ENCODE assay signal across 1 cellular context in the genomic region with DNA sequence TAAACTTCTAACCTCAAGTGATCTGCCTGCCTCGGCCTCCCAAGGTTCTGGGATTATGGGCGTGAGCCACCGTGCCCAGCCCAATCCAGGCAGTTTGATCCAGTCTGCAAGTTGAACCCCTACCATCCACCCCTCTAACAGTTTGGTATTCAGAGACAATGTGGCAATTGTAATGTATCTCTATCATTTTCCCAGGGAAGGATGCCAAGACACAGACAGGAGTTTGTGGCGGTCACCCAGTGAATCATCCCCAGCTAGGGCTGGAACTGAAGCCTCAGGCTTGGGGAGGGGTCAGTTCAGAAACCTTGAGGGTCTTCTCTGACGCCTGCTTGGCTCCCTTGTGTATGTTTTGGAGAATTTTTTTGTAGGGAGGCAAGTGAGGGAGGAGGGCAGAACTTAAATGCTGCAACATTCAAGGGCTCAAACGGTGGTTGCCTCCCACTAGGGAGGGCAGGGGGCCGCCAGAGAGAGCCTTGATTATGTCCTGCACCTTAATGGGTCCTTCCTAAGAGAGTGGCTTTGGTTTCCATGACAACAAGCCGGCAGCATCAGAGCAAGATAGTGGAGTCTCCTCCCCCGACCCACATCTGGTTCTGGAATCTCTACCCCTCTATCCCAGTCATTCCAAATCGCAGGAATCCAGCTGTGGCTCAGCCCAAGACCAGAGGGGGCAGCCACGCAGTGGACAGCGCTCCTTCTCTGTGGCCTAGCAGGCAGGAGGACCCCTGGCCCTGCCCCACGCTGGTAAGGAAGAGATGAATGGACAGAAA.
TF ChIP-seq lines count a peak whose summit lies in the region.

No MANE protein-coding gene starts in this region.

TF ChIP-seq in WTC11, 78 proteins besides CTCF, POLR2A, EP300 and RAD21:
- TF ChIP-seq FOXP1 (CRISPR knock-in tag; IDR thresholded peaks at IDR 0.05; ENCODE audit: borderline replicate concordance) (no peak), ZNF281 (CRISPR knock-in tag; IDR thresholded peaks at IDR 0.05) (no peak), ZBTB21 (CRISPR knock-in tag; IDR thresholded peaks at IDR 0.05; ENCODE audit: borderline replicate concordance) (no peak), CBFB (CRISPR knock-in tag; IDR thresholded peaks at IDR 0.05; ENCODE audit: low read depth) (no peak)
- TF ChIP-seq, protein P1, sequence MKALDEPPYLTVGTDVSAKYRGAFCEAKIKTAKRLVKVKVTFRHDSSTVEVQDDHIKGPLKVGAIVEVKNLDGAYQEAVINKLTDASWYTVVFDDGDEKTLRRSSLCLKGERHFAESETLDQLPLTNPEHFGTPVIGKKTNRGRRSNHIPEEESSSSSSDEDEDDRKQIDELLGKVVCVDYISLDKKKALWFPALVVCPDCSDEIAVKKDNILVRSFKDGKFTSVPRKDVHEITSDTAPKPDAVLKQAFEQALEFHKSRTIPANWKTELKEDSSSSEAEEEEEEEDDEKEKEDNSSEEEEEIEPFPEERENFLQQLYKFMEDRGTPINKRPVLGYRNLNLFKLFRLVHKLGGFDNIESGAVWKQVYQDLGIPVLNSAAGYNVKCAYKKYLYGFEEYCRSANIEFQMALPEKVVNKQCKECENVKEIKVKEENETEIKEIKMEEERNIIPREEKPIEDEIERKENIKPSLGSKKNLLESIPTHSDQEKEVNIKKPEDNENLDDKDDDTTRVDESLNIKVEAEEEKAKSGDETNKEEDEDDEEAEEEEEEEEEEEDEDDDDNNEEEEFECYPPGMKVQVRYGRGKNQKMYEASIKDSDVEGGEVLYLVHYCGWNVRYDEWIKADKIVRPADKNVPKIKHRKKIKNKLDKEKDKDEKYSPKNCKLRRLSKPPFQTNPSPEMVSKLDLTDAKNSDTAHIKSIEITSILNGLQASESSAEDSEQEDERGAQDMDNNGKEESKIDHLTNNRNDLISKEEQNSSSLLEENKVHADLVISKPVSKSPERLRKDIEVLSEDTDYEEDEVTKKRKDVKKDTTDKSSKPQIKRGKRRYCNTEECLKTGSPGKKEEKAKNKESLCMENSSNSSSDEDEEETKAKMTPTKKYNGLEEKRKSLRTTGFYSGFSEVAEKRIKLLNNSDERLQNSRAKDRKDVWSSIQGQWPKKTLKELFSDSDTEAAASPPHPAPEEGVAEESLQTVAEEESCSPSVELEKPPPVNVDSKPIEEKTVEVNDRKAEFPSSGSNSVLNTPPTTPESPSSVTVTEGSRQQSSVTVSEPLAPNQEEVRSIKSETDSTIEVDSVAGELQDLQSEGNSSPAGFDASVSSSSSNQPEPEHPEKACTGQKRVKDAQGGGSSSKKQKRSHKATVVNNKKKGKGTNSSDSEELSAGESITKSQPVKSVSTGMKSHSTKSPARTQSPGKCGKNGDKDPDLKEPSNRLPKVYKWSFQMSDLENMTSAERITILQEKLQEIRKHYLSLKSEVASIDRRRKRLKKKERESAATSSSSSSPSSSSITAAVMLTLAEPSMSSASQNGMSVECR (CRISPR knock-in tag; IDR thresholded peaks at IDR 0.05; ENCODE audit: borderline replicate concordance): no peak
- TF ChIP-seq, protein P2, sequence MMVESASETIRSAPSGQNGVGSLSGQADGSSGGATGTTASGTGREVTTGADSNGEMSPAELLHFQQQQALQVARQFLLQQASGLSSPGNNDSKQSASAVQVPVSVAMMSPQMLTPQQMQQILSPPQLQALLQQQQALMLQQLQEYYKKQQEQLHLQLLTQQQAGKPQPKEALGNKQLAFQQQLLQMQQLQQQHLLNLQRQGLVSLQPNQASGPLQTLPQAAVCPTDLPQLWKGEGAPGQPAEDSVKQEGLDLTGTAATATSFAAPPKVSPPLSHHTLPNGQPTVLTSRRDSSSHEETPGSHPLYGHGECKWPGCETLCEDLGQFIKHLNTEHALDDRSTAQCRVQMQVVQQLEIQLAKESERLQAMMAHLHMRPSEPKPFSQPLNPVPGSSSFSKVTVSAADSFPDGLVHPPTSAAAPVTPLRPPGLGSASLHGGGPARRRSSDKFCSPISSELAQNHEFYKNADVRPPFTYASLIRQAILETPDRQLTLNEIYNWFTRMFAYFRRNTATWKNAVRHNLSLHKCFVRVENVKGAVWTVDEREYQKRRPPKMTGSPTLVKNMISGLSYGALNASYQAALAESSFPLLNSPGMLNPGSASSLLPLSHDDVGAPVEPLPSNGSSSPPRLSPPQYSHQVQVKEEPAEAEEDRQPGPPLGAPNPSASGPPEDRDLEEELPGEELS (CRISPR knock-in tag; IDR thresholded peaks at IDR 0.05): no peak
- TF ChIP-seq, protein P3, sequence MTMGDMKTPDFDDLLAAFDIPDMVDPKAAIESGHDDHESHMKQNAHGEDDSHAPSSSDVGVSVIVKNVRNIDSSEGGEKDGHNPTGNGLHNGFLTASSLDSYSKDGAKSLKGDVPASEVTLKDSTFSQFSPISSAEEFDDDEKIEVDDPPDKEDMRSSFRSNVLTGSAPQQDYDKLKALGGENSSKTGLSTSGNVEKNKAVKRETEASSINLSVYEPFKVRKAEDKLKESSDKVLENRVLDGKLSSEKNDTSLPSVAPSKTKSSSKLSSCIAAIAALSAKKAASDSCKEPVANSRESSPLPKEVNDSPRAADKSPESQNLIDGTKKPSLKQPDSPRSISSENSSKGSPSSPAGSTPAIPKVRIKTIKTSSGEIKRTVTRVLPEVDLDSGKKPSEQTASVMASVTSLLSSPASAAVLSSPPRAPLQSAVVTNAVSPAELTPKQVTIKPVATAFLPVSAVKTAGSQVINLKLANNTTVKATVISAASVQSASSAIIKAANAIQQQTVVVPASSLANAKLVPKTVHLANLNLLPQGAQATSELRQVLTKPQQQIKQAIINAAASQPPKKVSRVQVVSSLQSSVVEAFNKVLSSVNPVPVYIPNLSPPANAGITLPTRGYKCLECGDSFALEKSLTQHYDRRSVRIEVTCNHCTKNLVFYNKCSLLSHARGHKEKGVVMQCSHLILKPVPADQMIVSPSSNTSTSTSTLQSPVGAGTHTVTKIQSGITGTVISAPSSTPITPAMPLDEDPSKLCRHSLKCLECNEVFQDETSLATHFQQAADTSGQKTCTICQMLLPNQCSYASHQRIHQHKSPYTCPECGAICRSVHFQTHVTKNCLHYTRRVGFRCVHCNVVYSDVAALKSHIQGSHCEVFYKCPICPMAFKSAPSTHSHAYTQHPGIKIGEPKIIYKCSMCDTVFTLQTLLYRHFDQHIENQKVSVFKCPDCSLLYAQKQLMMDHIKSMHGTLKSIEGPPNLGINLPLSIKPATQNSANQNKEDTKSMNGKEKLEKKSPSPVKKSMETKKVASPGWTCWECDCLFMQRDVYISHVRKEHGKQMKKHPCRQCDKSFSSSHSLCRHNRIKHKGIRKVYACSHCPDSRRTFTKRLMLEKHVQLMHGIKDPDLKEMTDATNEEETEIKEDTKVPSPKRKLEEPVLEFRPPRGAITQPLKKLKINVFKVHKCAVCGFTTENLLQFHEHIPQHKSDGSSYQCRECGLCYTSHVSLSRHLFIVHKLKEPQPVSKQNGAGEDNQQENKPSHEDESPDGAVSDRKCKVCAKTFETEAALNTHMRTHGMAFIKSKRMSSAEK (CRISPR knock-in tag; IDR thresholded peaks at IDR 0.05; ENCODE audit: borderline replicate concordance): no peak
